In genomic region chr2:109529532-109530449, GRCh38 we compare ENCODE assay signal across 22 cellular contexts.
DNase-seq lines count a peak whose midpoint lies in the region; ATAC-seq and TF ChIP-seq lines count a peak whose summit lies in the region.
"Had no signal": no experiment of that assay in that cellular context is flagged by ENCODE, and none has a peak within 500 bp of the region (broad histone marks: within the 10 kb centered on the region; RNA-seq: fewer than 3 reads in every experiment).

No MANE protein-coding gene starts in this region.

- H3K9me3 ChIP-seq in osteoblast (ENCODE audit: low read depth, low read length): no peaks in the 10 kb centered on the region
- no peaks in the 10 kb centered on the region for H3K9me3 ChIP-seq in uterus
- H3K9me3 ChIP-seq: body of pancreas, neutrophil had no signal

- intact Hi-C loops in cardiac septum (cut with DNase I): no loop called here
- intact Hi-C loops in uterus (cut with DNase I; ENCODE audit: low total_unique reads): no loop called here

- peaks cover 25% of the 10 kb centered on the region for H3K27me3 Mint-ChIP-seq in activated CD8-positive, alpha-beta memory T cell treated with anti-CD3 and anti-CD28 coated beads, Interleukin-2, amount 10 ng/mL, durations not matched to agents 7 days and 5 days
- H3K27me3 Mint-ChIP-seq: activated T-cell treated with anti-CD3 and anti-CD28 coated beads, Interleukin-2, amount 50 U/mL, for 24 hours had no signal

- no peaks in the 10 kb centered on the region for H3K36me3 Mint-ChIP-seq in activated CD8-positive, alpha-beta memory T cell treated with anti-CD3 and anti-CD28 coated beads, Interleukin-2, amount 10 ng/mL, durations not matched to agents 7 days and 5 days
- H3K36me3 Mint-ChIP-seq: activated naive CD4-positive, alpha-beta T cell treated with anti-CD3 and anti-CD28 coated beads, Interleukin-2, amount 50 U/mL, for 72 hours; mesothelial cell of epicardium; T-cell had no signal

- no peak for TF ChIP-seq POLR2A in uterus (IDR thresholded peaks at IDR 0.05)

- no peaks in the 10 kb centered on the region for H3K4me1 Mint-ChIP-seq in activated CD8-positive, alpha-beta memory T cell treated with anti-CD3 and anti-CD28 coated beads, Interleukin-2, amount 10 ng/mL, durations not matched to agents 7 days and 5 days
- H3K4me1 Mint-ChIP-seq: T-cell had no signal

- H2AFZ ChIP-seq in osteoblast (ENCODE audit: low read length): no peak overlapping the region

- CTCF ChIA-PET in activated CD8-positive, alpha-beta memory T cell treated with anti-CD3 and anti-CD28 coated beads, Interleukin-2, amount 10 ng/mL, durations not matched to agents 7 days and 5 days (lab: Charles Lee): no interaction called here

- H3K4me3 Mint-ChIP-seq in activated CD8-positive, alpha-beta memory T cell treated with anti-CD3 and anti-CD28 coated beads, Interleukin-2, amount 10 ng/mL, durations not matched to agents 7 days and 5 days: no peak overlapping the region
- H3K4me3 Mint-ChIP-seq: activated T-cell treated with anti-CD3 and anti-CD28 coated beads, Interleukin-2, amount 50 U/mL, for 24 hours; dendritic cell treated with granulocyte-macrophage colony-stimulating factor and Interleukin-4, amounts not matched to agents 40 ng/mL and 50 ng/mL, for 4 days; mesothelial cell of epicardium; T-cell had no signal

- H4K20me1 ChIP-seq in osteoblast (ENCODE audit: insufficient read depth, low read length): no peaks in the 10 kb centered on the region

- H3K4me3 ChIP-seq in osteoblast (ENCODE audit: insufficient read depth, low read length) (no peak overlapping the region), uterus (no peak overlapping the region)
- H3K4me3 ChIP-seq: body of pancreas had no signal

- H3K4me2 ChIP-seq in osteoblast (ENCODE audit: insufficient read depth, low read length): no peak overlapping the region

- H3K9me3 Mint-ChIP-seq in activated CD8-positive, alpha-beta memory T cell treated with anti-CD3 and anti-CD28 coated beads, Interleukin-2, amount 10 ng/mL, durations not matched to agents 7 days and 5 days (ENCODE audit: low read depth): no peaks in the 10 kb centered on the region
- H3K9me3 Mint-ChIP-seq: activated naive CD4-positive, alpha-beta T cell treated with anti-CD3 and anti-CD28 coated beads, Interleukin-2, amount 50 U/mL, for 72 hours; activated T-cell treated with anti-CD3 and anti-CD28 coated beads, Interleukin-2, amount 50 U/mL, for 24 hours; dendritic cell treated with granulocyte-macrophage colony-stimulating factor and Interleukin-4, amounts not matched to agents 40 ng/mL and 50 ng/mL, for 4 days; mesothelial cell of epicardium; T-cell had no signal

- no peak for ATAC-seq in activated CD8-positive, alpha-beta memory T cell treated with anti-CD3 and anti-CD28 coated beads, Interleukin-2, amount 10 ng/mL, durations not matched to agents 7 days and 5 days
- ATAC-seq in GM18907 (IDR thresholded peaks at IDR 0.05; ENCODE audit: unreplicated experiment): no peak
- ATAC-seq: activated naive CD4-positive, alpha-beta T cell treated with anti-CD3 and anti-CD28 coated beads, Interleukin-2, amount 50 U/mL, for 72 hours; body of pancreas; T-cell had no signal

- peak; percentile 40 for DNase-seq in activated CD8-positive, alpha-beta memory T cell treated with anti-CD3 and anti-CD28 coated beads, Interleukin-2, amount 50 U/mL, for 48 hours
- no peak for DNase-seq in activated CD8-positive, alpha-beta memory T cell treated with anti-CD3 and anti-CD28 coated beads, Interleukin-2, amount 10 ng/mL, durations not matched to agents 7 days and 5 days
- DNase-seq in cardiac septum (ENCODE audit: low spot score) (peak; percentile 65), osteoblast (ENCODE audit: insufficient read length, low spot score, missing footprints) (peak; percentile 95), uterus (peak in 1 of 2 donors; percentile 54), LoVo (ENCODE audit: low spot score) (no peak), KG1 (lab: John Stamatoyannopoulos, UW) (no peak)
- DNase-seq: 8988T; activated T-cell treated with anti-CD3 and anti-CD28 coated beads, Interleukin-2, amount 50 U/mL, for 24 hours; body of pancreas; C1 segment of cervical spinal cord; erythroblast; KBM-7; NCI-H2081; NCI-H510A treated with DMSO at 0.1 percent for 48 hours; substantia nigra had no signal

- H3K79me2 ChIP-seq in osteoblast (ENCODE audit: insufficient read depth, low read length): no peaks in the 10 kb centered on the region

- TF ChIP-seq CTCF in osteoblast (IDR thresholded peaks at IDR 0.05; ENCODE audit: extremely low read depth, low read depth, low read length) (no peak), uterus (IDR thresholded peaks at IDR 0.05) (no peak)

- H3K36me3 ChIP-seq in osteoblast (ENCODE audit: insufficient read depth, low read length) (no peaks in the 10 kb centered on the region), uterus (no peaks in the 10 kb centered on the region)
- H3K36me3 ChIP-seq: neutrophil had no signal

- H3K27ac ChIP-seq in osteoblast (ENCODE audit: low read depth, low read length): no peak overlapping the region
- peak overlapping the region; percentile 35 to 44 for H3K27ac ChIP-seq in uterus
- H3K27ac ChIP-seq: body of pancreas, neutrophil had no signal

- H3K27me3 ChIP-seq in osteoblast (ENCODE audit: insufficient read depth, low read length) (peaks cover 25% of the 10 kb centered on the region), uterus (no peaks in the 10 kb centered on the region)
- H3K27me3 ChIP-seq: body of pancreas, neutrophil had no signal

- H3K4me1 ChIP-seq in osteoblast (ENCODE audit: insufficient read depth, low read length) (no peaks in the 10 kb centered on the region), uterus (no peaks in the 10 kb centered on the region)
- H3K4me1 ChIP-seq: body of pancreas had no signal

- no peak overlapping the region for H3K27ac Mint-ChIP-seq in activated CD8-positive, alpha-beta memory T cell treated with anti-CD3 and anti-CD28 coated beads, Interleukin-2, amount 10 ng/mL, durations not matched to agents 7 days and 5 days
- H3K27ac Mint-ChIP-seq: activated T-cell treated with anti-CD3 and anti-CD28 coated beads, Interleukin-2, amount 50 U/mL, for 24 hours; dendritic cell treated with granulocyte-macrophage colony-stimulating factor and Interleukin-4, amounts not matched to agents 40 ng/mL and 50 ng/mL, for 4 days; mesothelial cell of epicardium; T-cell had no signal

Comparison
In these comparisons a context has a peak if more than half of its experiments do, and no peak if none do; other contexts are left out.
1. DNase-seq: peak in activated CD8-positive, alpha-beta memory T cell treated with anti-CD3 and anti-CD28 coated beads, Interleukin-2, amount 50 U/mL, for 48 hours (single experiment), cardiac septum (single experiment) and osteoblast (single experiment); none in activated CD8-positive, alpha-beta memory T cell treated with anti-CD3 and anti-CD28 coated beads, Interleukin-2, amount 10 ng/mL, durations not matched to agents 7 days and 5 days (single experiment), LoVo (single experiment) and KG1 (single experiment).